Comparison of ENCODE assay signal across 11 cellular contexts in genomic region chr21:45226540-45227326, GRCh38.
DNase-seq lines count a peak whose midpoint lies in the region; ATAC-seq and TF ChIP-seq lines count a peak whose summit lies in the region.
"Had no signal": no experiment of that assay in that cellular context is flagged by ENCODE, and none has a peak within 500 bp of the region (broad histone marks: within the 10 kb centered on the region; RNA-seq: fewer than 3 reads in every experiment).

No MANE protein-coding gene starts in this region.

- peaks cover 6% of the 10 kb centered on the region for H3K27me3 Mint-ChIP-seq in activated naive CD8-positive, alpha-beta T cell treated with anti-CD3 and anti-CD28 coated beads, Interleukin-2, amount 50 U/mL, for 24 hours

- intact Hi-C loops in testis (cut with DNase I; ENCODE audit: low total_unique reads) = no loop called here

- peaks cover 42% of the 10 kb centered on the region for H3K4me1 Mint-ChIP-seq in activated naive CD8-positive, alpha-beta T cell treated with anti-CD3 and anti-CD28 coated beads, Interleukin-2, amount 50 U/mL, for 24 hours

- no peak overlapping the region for H3K9ac ChIP-seq in smooth muscle cell (ENCODE audit: low read depth)

- no peak for TF ChIP-seq POLR2A in NB4 (IDR thresholded peaks at IDR 0.05; ENCODE audit: extremely low read depth, insufficient read length)
- TF ChIP-seq POLR2A in testis (IDR thresholded peaks at IDR 0.05) = no peak

- ATAC-seq in activated naive CD8-positive, alpha-beta T cell treated with anti-CD3 and anti-CD28 coated beads, Interleukin-2, amount 50 U/mL, for 24 hours = peak; percentile 5
- no peak for ATAC-seq in HG03521 (IDR thresholded peaks at IDR 0.05; ENCODE audit: unreplicated experiment)

- peak overlapping the region; percentile 61 for H3K4me2 ChIP-seq in smooth muscle cell

- 80% methylated on average over 15 of the region's 15 CpGs for WGBS in smooth muscle cell (ENCODE audit: low lambda C conversion rate)
- WGBS in testis, 2 donors = 78 to 79% methylated on average over 15 of the region's 15 CpGs

- no peak overlapping the region for H2AFZ ChIP-seq in smooth muscle cell (ENCODE audit: low read depth)

- no peak overlapping the region for H3K4me3 ChIP-seq in NB4 (ENCODE audit: low read depth, low read length)
- no peak overlapping the region for H3K4me3 ChIP-seq in smooth muscle cell
- H3K4me3 ChIP-seq in testis = no peak overlapping the region
- H3K4me3 ChIP-seq: upper lobe of left lung had no signal

- no peak overlapping the region for H3K27ac ChIP-seq in smooth muscle cell (ENCODE audit: low read depth)
- no peak overlapping the region for H3K27ac ChIP-seq in testis
- H3K27ac ChIP-seq: upper lobe of left lung had no signal

- no peaks in the 10 kb centered on the region for H3K27me3 ChIP-seq in smooth muscle cell (ENCODE audit: low read depth)
- H3K27me3 ChIP-seq in testis = no peaks in the 10 kb centered on the region
- H3K27me3 ChIP-seq: upper lobe of left lung had no signal

- H4K20me1 ChIP-seq in smooth muscle cell (ENCODE audit: low read depth) = peaks cover 13% of the 10 kb centered on the region

- no peak overlapping the region for H3K4me3 Mint-ChIP-seq in activated naive CD8-positive, alpha-beta T cell treated with anti-CD3 and anti-CD28 coated beads, Interleukin-2, amount 50 U/mL, for 24 hours

- H3K4me1 ChIP-seq in smooth muscle cell (ENCODE audit: low read depth) (peaks cover 3% of the 10 kb centered on the region), testis (no peaks in the 10 kb centered on the region)
- H3K4me1 ChIP-seq: upper lobe of left lung had no signal

- H3K36me3 Mint-ChIP-seq in activated naive CD8-positive, alpha-beta T cell treated with anti-CD3 and anti-CD28 coated beads, Interleukin-2, amount 50 U/mL, for 24 hours (ENCODE audit: low read depth) = no peaks in the 10 kb centered on the region

- H3K27ac Mint-ChIP-seq in activated naive CD8-positive, alpha-beta T cell treated with anti-CD3 and anti-CD28 coated beads, Interleukin-2, amount 50 U/mL, for 24 hours = no peak overlapping the region

- H3K9me3 Mint-ChIP-seq in activated naive CD8-positive, alpha-beta T cell treated with anti-CD3 and anti-CD28 coated beads, Interleukin-2, amount 50 U/mL, for 24 hours = no peaks in the 10 kb centered on the region

- H3F3A ChIP-seq in smooth muscle cell (ENCODE audit: low read depth) = peaks cover 40% of the 10 kb centered on the region

- peak; percentile 73 for DNase-seq in activated effector memory CD4-positive, alpha-beta T cell treated with anti-CD3 and anti-CD28 coated beads, Interleukin-2, amount 50 U/mL, for 16 hours
- DNase-seq in activated effector memory CD4-positive, alpha-beta T cell treated with Interleukin-2 at 50 U/mL for 16 hours = no peak
- DNase-seq in NB4 (ENCODE audit: low read depth) (peak; percentile 27), smooth muscle cell (lab: John Stamatoyannopoulos, UW; ENCODE audit: unreplicated experiment) (no peak), testis (no peak), iPS-NIHi7 (ENCODE audit: extremely low spot score) (no peak)
- DNase-seq in activated naive CD8-positive, alpha-beta T cell treated with anti-CD3 and anti-CD28 coated beads, Interleukin-2, amount 50 U/mL, for 24 hours = no peak
- DNase-seq: GF-D8, NCI-H1694 treated with DMSO at 0.1 percent for 48 hours, upper lobe of left lung had no signal

- no peak for TF ChIP-seq CTCF in NB4 (IDR thresholded peaks at IDR 0.05; ENCODE audit: low read depth, low read length)
- TF ChIP-seq CTCF in smooth muscle cell (IDR thresholded peaks at IDR 0.05; ENCODE audit: borderline replicate concordance, insufficient read depth, poor library complexity, severe bottlenecking) = no peak
- no peak for TF ChIP-seq CTCF in testis (IDR thresholded peaks at IDR 0.05)

- H3K9me3 ChIP-seq in smooth muscle cell (replicated peaks; ENCODE audit: low read depth) (no peaks in the 10 kb centered on the region), testis (no peaks in the 10 kb centered on the region)
- H3K9me3 ChIP-seq: upper lobe of left lung had no signal

- no peaks in the 10 kb centered on the region for H3K79me2 ChIP-seq in smooth muscle cell (ENCODE audit: low read depth)

- H3K36me3 ChIP-seq in smooth muscle cell (ENCODE audit: low read depth) = no peaks in the 10 kb centered on the region
- no peaks in the 10 kb centered on the region for H3K36me3 ChIP-seq in testis (ENCODE audit: low read depth, missing control alignments)

Comparison
In these comparisons a context has a peak if more than half of its experiments do, and no peak if none do; other contexts are left out.
1. DNase-seq: peak in activated effector memory CD4-positive, alpha-beta T cell treated with anti-CD3 and anti-CD28 coated beads, Interleukin-2, amount 50 U/mL, for 16 hours (single experiment) and NB4 (single experiment); none in activated effector memory CD4-positive, alpha-beta T cell treated with Interleukin-2 at 50 U/mL for 16 hours (single experiment), activated naive CD8-positive, alpha-beta T cell treated with anti-CD3 and anti-CD28 coated beads, Interleukin-2, amount 50 U/mL, for 24 hours (single experiment), smooth muscle cell (single experiment), testis (single experiment) and iPS-NIHi7 (single experiment).